ENCODE assay signal across 39 cellular contexts in genomic region chr11:64833509-64833908, GRCh38. TPM values are rescaled to one million over a fixed set of nuclear protein-coding genes. Genes with fewer than 3 reads are reported as not detected.
"Had no signal": no experiment of that assay in that cellular context is flagged by ENCODE, and none has a peak within 500 bp of the region (broad histone marks: within the 10 kb centered on the region; RNA-seq: fewer than 3 reads in every experiment).

No MANE protein-coding gene starts in this region.

- H3K4me3 Mint-ChIP-seq: activated naive CD4-positive, alpha-beta T cell treated with anti-CD3 and anti-CD28 coated beads for 36 hours; activated naive CD4-positive, alpha-beta T cell treated with anti-CD3 and anti-CD28 coated beads, Interleukin-2, amount 10 ng/mL, durations not matched to agents 7 days and 5 days; activated naive CD4-positive, alpha-beta T cell treated with anti-CD3 and anti-CD28 coated beads, Interleukin-2, amount 50 U/mL, for 24 hours; activated naive CD8-positive, alpha-beta T cell; activated naive CD8-positive, alpha-beta T cell treated with anti-CD3 and anti-CD28 coated beads for 36 hours; activated naive CD8-positive, alpha-beta T cell treated with anti-CD3 and anti-CD28 coated beads, Interleukin-2, amount 10 ng/mL, durations not matched to agents 7 days and 5 days; activated naive CD8-positive, alpha-beta T cell treated with anti-CD3 and anti-CD28 coated beads, Interleukin-2, amount 50 U/mL, for 24 hours; activated T-cell treated with anti-CD3 and anti-CD28 coated beads, Interleukin-2, amount 50 U/mL, for 24 hours; activated T-cell treated with anti-CD3 and anti-CD28 coated beads, Interleukin-2, amount 50 U/mL, for 4 hours; activated T-cell treated with anti-CD3 and anti-CD28 coated beads, Interleukin-2, amount 50 U/mL, for 72 hours; activated T-helper 1 cell treated with anti-CD3 and anti-CD28 coated beads, Interleukin-12 subunit alpha, Interleukin-12 subunit beta, Interleukin-2, Interleukin-4 antibody, amounts not matched to agents 30 ng/mL and 10 ng/mL and 1 ng/mL, durations not matched to agents 14 hours and 24 hours and 36 hours; activated T-helper 17 cell treated with anti-CD3 and anti-CD28 coated beads, Interleukin-2, amount 50 U/mL, for 72 hours; brain; central memory CD8-positive, alpha-beta T cell had no signal

- H3K4me3 ChIP-seq: adrenal gland, ascending aorta, body of pancreas, breast epithelium, cardiac muscle cell had no signal

- H3K4me1 Mint-ChIP-seq: activated naive CD4-positive, alpha-beta T cell treated with anti-CD3 and anti-CD28 coated beads, Interleukin-2, amount 50 U/mL, for 24 hours; activated naive CD8-positive, alpha-beta T cell treated with anti-CD3 and anti-CD28 coated beads for 36 hours; activated naive CD8-positive, alpha-beta T cell treated with anti-CD3 and anti-CD28 coated beads, Interleukin-2, amount 50 U/mL, for 24 hours; activated T-helper 17 cell treated with anti-CD3 and anti-CD28 coated beads, Interleukin-2, amount 50 U/mL, for 72 hours; brain; central memory CD8-positive, alpha-beta T cell had no signal

- ATAC-seq: activated naive CD4-positive, alpha-beta T cell treated with anti-CD3 and anti-CD28 coated beads, Interleukin-2, amount 50 U/mL, for 72 hours; activated naive CD8-positive, alpha-beta T cell treated with anti-CD3 and anti-CD28 coated beads, Interleukin-2, amount 50 U/mL, for 24 hours; activated T-cell treated with anti-CD3 and anti-CD28 coated beads, Interleukin-2, amount 50 U/mL, for 4 hours; activated T-cell treated with anti-CD3 and anti-CD28 coated beads, Interleukin-2, amount 50 U/mL, for 72 hours; activated T-helper 17 cell treated with anti-CD3 and anti-CD28 coated beads, Interleukin-2, amount 50 U/mL, for 72 hours; body of pancreas had no signal

- H3K9me3 ChIP-seq: adrenal gland, ascending aorta, body of pancreas, breast epithelium had no signal

- H3K27me3 Mint-ChIP-seq: activated naive CD4-positive, alpha-beta T cell treated with anti-CD3 and anti-CD28 coated beads, Interleukin-2, amount 10 ng/mL, durations not matched to agents 7 days and 5 days; activated naive CD4-positive, alpha-beta T cell treated with anti-CD3 and anti-CD28 coated beads, Interleukin-2, amount 50 U/mL, for 24 hours; activated naive CD8-positive, alpha-beta T cell; activated naive CD8-positive, alpha-beta T cell treated with anti-CD3 and anti-CD28 coated beads for 36 hours; activated naive CD8-positive, alpha-beta T cell treated with anti-CD3 and anti-CD28 coated beads, Interleukin-2, amount 10 ng/mL, durations not matched to agents 7 days and 5 days; activated naive CD8-positive, alpha-beta T cell treated with anti-CD3 and anti-CD28 coated beads, Interleukin-2, amount 50 U/mL, for 24 hours; activated T-cell treated with anti-CD3 and anti-CD28 coated beads, Interleukin-2, amount 50 U/mL, for 24 hours; activated T-helper 17 cell treated with anti-CD3 and anti-CD28 coated beads, Interleukin-2, amount 50 U/mL, for 72 hours; brain; central memory CD8-positive, alpha-beta T cell had no signal

- H3K4me1 ChIP-seq: ascending aorta had no signal

- DNase-seq: activated effector memory CD4-positive, alpha-beta T cell treated with anti-CD3 and anti-CD28 coated beads, Interleukin-2, amount 50 U/mL, for 16 hours; activated effector memory CD4-positive, alpha-beta T cell treated with Interleukin-2 at 50 U/mL for 16 hours; activated gamma-delta T cell; activated gamma-delta T cell treated with Interleukin-2 at 50 U/mL for 16 hours; activated naive CD4-positive, alpha-beta T cell; activated naive CD4-positive, alpha-beta T cell treated with anti-CD3 and anti-CD28 coated beads for 36 hours; activated naive CD4-positive, alpha-beta T cell treated with anti-CD3 and anti-CD28 coated beads, Interleukin-2, amount 10 ng/mL, durations not matched to agents 7 days and 5 days; activated naive CD4-positive, alpha-beta T cell treated with anti-CD3 and anti-CD28 coated beads, Interleukin-2, amount 50 U/mL, for 16 hours; activated naive CD4-positive, alpha-beta T cell treated with Interleukin-2 at 50 U/mL for 16 hours; activated naive CD8-positive, alpha-beta T cell treated with anti-CD3 and anti-CD28 coated beads for 36 hours; activated naive CD8-positive, alpha-beta T cell treated with anti-CD3 and anti-CD28 coated beads, Interleukin-2, amount 10 ng/mL, durations not matched to agents 7 days and 5 days; activated naive CD8-positive, alpha-beta T cell treated with anti-CD3 and anti-CD28 coated beads, Interleukin-2, amount 50 U/mL, for 24 hours; activated T-cell treated with anti-CD3 and anti-CD28 coated beads for 4 hours; activated T-cell treated with anti-CD3 and anti-CD28 coated beads, Interleukin-2, amount 50 U/mL, for 1 hour; activated T-cell treated with anti-CD3 and anti-CD28 coated beads, Interleukin-2, amount 50 U/mL, for 24 hours; activated T-cell treated with anti-CD3 and anti-CD28 coated beads, Interleukin-2, amount 50 U/mL, for 4 hours; activated T-cell treated with anti-CD3 and anti-CD28 coated beads, Interleukin-2, amount 50 U/mL, for 48 hours; activated T-cell treated with anti-CD3 and anti-CD28 coated beads, Interleukin-2, amount 50 U/mL, for 72 hours; adrenal gland; amniotic stem cell; amygdala; anterior cingulate cortex; aorta; body of pancreas; brain microvascular endothelial cell; caudate nucleus; central memory CD4-positive, alpha-beta T cell; cerebellar nuclear complex had no signal

- H3K27ac ChIP-seq: adrenal gland, ascending aorta, body of pancreas, brain microvascular endothelial cell, cardiac muscle cell had no signal

- H3K9me3 Mint-ChIP-seq: activated naive CD4-positive, alpha-beta T cell treated with anti-CD3 and anti-CD28 coated beads for 36 hours; activated naive CD4-positive, alpha-beta T cell treated with anti-CD3 and anti-CD28 coated beads, Interleukin-2, amount 10 ng/mL, durations not matched to agents 7 days and 5 days; activated naive CD4-positive, alpha-beta T cell treated with anti-CD3 and anti-CD28 coated beads, Interleukin-2, amount 50 U/mL, for 24 hours; activated naive CD4-positive, alpha-beta T cell treated with anti-CD3 and anti-CD28 coated beads, Interleukin-2, amount 50 U/mL, for 72 hours; activated naive CD8-positive, alpha-beta T cell treated with anti-CD3 and anti-CD28 coated beads for 36 hours; activated naive CD8-positive, alpha-beta T cell treated with anti-CD3 and anti-CD28 coated beads, Interleukin-2, amount 10 ng/mL, durations not matched to agents 7 days and 5 days; activated naive CD8-positive, alpha-beta T cell treated with anti-CD3 and anti-CD28 coated beads, Interleukin-2, amount 50 U/mL, for 24 hours; activated T-cell treated with anti-CD3 and anti-CD28 coated beads, Interleukin-2, amount 50 U/mL, for 24 hours; activated T-cell treated with anti-CD3 and anti-CD28 coated beads, Interleukin-2, amount 50 U/mL, for 4 hours; activated T-cell treated with anti-CD3 and anti-CD28 coated beads, Interleukin-2, amount 50 U/mL, for 72 hours; activated T-helper 1 cell treated with anti-CD3 and anti-CD28 coated beads, Interleukin-12 subunit alpha, Interleukin-12 subunit beta, Interleukin-2, Interleukin-4 antibody, amounts not matched to agents 30 ng/mL and 10 ng/mL and 1 ng/mL, durations not matched to agents 14 hours and 24 hours and 36 hours; activated T-helper 17 cell treated with anti-CD3 and anti-CD28 coated beads, Interleukin-2, amount 50 U/mL, for 72 hours; activated T-helper 2 cell treated with anti-CD3 and anti-CD28 coated beads, Interferon-gamma antibody, Interleukin-2, Interleukin-4, amounts not matched to agents 10 μg/mL and 5 μg/mL and 100 μg/mL, durations not matched to agents 14 hours and 24 hours and 36 hours; brain; central memory CD8-positive, alpha-beta T cell had no signal

- H3K27ac Mint-ChIP-seq: activated naive CD4-positive, alpha-beta T cell treated with anti-CD3 and anti-CD28 coated beads for 36 hours; activated naive CD4-positive, alpha-beta T cell treated with anti-CD3 and anti-CD28 coated beads, Interleukin-2, amount 10 ng/mL, durations not matched to agents 7 days and 5 days; activated naive CD4-positive, alpha-beta T cell treated with anti-CD3 and anti-CD28 coated beads, Interleukin-2, amount 50 U/mL, for 24 hours; activated naive CD4-positive, alpha-beta T cell treated with anti-CD3 and anti-CD28 coated beads, Interleukin-2, amount 50 U/mL, for 72 hours; activated naive CD8-positive, alpha-beta T cell; activated naive CD8-positive, alpha-beta T cell treated with anti-CD3 and anti-CD28 coated beads for 36 hours; activated naive CD8-positive, alpha-beta T cell treated with anti-CD3 and anti-CD28 coated beads, Interleukin-2, amount 10 ng/mL, durations not matched to agents 7 days and 5 days; activated naive CD8-positive, alpha-beta T cell treated with anti-CD3 and anti-CD28 coated beads, Interleukin-2, amount 50 U/mL, for 24 hours; activated T-cell treated with anti-CD3 and anti-CD28 coated beads, Interleukin-2, amount 50 U/mL, for 24 hours; activated T-cell treated with anti-CD3 and anti-CD28 coated beads, Interleukin-2, amount 50 U/mL, for 72 hours; activated T-helper 1 cell treated with anti-CD3 and anti-CD28 coated beads, Interleukin-12 subunit alpha, Interleukin-12 subunit beta, Interleukin-2, Interleukin-4 antibody, amounts not matched to agents 30 ng/mL and 10 ng/mL and 1 ng/mL, durations not matched to agents 14 hours and 24 hours and 36 hours; activated T-helper 17 cell treated with anti-CD3 and anti-CD28 coated beads, Interleukin-2, amount 50 U/mL, for 72 hours; activated T-helper 2 cell treated with anti-CD3 and anti-CD28 coated beads, Interferon-gamma antibody, Interleukin-2, Interleukin-4, amounts not matched to agents 10 μg/mL and 5 μg/mL and 100 μg/mL, durations not matched to agents 14 hours and 24 hours and 36 hours; brain had no signal

- H3K36me3 ChIP-seq: adrenal gland, ascending aorta, brain microvascular endothelial cell, breast epithelium, cardiac muscle cell had no signal

- H3K27me3 ChIP-seq: adrenal gland, ascending aorta, body of pancreas, brain microvascular endothelial cell, breast epithelium, cardiac muscle cell had no signal

RNA-seq across cellular contexts. Expression of gene CDC42BPG, which starts 10.9 kb away (rescaled TPM):
- total RNA-seq: ascending aorta had no signal
